Comparison of ENCODE assay signal across 21 cellular contexts in the genomic region with DNA sequence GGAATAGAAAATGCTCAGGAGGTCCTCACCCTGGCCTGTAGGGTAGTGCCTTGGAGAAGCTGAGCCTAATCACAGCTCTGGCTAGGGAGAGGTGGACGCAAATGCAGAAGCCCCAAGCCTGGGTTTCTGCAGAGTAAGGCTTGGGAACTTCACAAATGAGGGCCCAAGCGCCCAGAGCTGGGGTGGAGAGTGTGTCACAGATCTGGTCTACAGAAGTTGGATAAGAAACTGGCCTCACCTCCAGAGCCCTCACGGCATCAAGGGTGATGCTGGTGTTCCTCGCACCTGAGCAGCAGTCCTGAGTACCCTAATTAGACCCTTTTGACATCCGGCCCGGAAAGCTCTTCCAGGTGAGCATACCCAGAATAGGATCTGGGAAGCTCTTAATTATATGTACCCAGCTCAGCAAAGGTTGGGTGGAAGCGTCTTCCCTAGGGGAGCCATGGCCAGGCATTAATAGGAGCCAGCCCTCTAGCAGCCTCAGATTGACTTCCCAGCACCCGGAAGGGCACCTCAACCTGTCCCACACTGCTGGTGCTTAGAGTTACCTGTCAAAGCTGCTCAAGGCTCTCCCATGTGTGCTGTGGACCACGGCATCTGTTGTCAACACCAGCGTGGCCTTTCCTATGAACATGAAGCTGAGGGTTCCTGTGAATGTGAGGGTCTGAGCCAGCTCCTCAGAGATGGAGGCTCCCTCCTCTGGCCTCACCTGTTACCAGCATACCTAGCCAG. TPM values are rescaled to one million over a fixed set of nuclear protein-coding genes. Genes with fewer than 3 reads are reported as not detected.
DNase-seq lines count a peak whose midpoint lies in the region; ATAC-seq and TF ChIP-seq lines count a peak whose summit lies in the region.
"Had no signal": no experiment of that assay in that cellular context is flagged by ENCODE, and none has a peak within 500 bp of the region (broad histone marks: within the 10 kb centered on the region; RNA-seq: fewer than 3 reads in every experiment).

No MANE protein-coding gene starts in this region.

- no peak overlapping the region for H2AFZ ChIP-seq in osteoblast (ENCODE audit: low read length)

- H3K9me3 ChIP-seq in osteoblast (ENCODE audit: low read depth, low read length): no peaks in the 10 kb centered on the region
- H3K9me3 ChIP-seq: ascending aorta, tibial nerve had no signal

- H3K27me3 ChIP-seq in osteoblast (ENCODE audit: insufficient read depth, low read length): no peaks in the 10 kb centered on the region
- H3K27me3 ChIP-seq: ascending aorta, tibial nerve had no signal

- no peaks in the 10 kb centered on the region for H3K27me3 Mint-ChIP-seq in IgD-negative memory B cell
- H3K27me3 Mint-ChIP-seq: stimulated activated naive CD8-positive, alpha-beta T cell treated with anti-CD3 and anti-CD28 coated beads, Interleukin-15, Interleukin-2, amounts not matched to agents 100 ng/mL and 50 ng/mL, for 24 hours had no signal

- H3K36me3 ChIP-seq in osteoblast (ENCODE audit: insufficient read depth, low read length): peaks cover 49% of the 10 kb centered on the region

- H3K79me2 ChIP-seq in osteoblast (ENCODE audit: insufficient read depth, low read length): no peaks in the 10 kb centered on the region

- TF ChIP-seq CTCF in osteoblast (IDR thresholded peaks at IDR 0.05; ENCODE audit: extremely low read depth, low read depth, low read length): no peak

- DNase-seq in cerebellar cortex (ENCODE audit: low spot score) (peak; percentile 35), osteoblast (ENCODE audit: insufficient read length, low spot score, missing footprints) (peak; percentile 73)
- DNase-seq: activated CD4-positive, alpha-beta T cell treated with anti-CD3 and anti-CD28 coated beads, Interleukin-2, amount 50 U/mL, for 4 hours; activated naive CD4-positive, alpha-beta T cell treated with Interleukin-2 at 50 U/mL for 16 hours; activated T-cell treated with anti-CD3 and anti-CD28 coated beads for 4 hours; Calu3; GOT3; MM.1S; NCI-H2227 treated with DMSO at 0.1 percent for 48 hours; RPMI8226; stimulated activated CD4-positive, alpha-beta T cell treated with anti-CD3 and anti-CD28 coated beads, Interleukin-2, amount 100 ng/mL, for 24 hours; SW 1271 had no signal

- H3K27ac ChIP-seq in osteoblast (ENCODE audit: low read depth, low read length): no peak overlapping the region
- H3K27ac ChIP-seq: ascending aorta, tibial nerve had no signal

- no peak overlapping the region for H3K4me3 Mint-ChIP-seq in IgD-negative memory B cell
- H3K4me3 Mint-ChIP-seq: stimulated activated naive CD8-positive, alpha-beta T cell treated with anti-CD3 and anti-CD28 coated beads, Interleukin-15, Interleukin-2, amounts not matched to agents 100 ng/mL and 50 ng/mL, for 24 hours had no signal

- no peaks in the 10 kb centered on the region for H3K4me1 Mint-ChIP-seq in IgD-negative memory B cell

- TF ChIP-seq POLR2A in GM15510 (IDR thresholded peaks at IDR 0.05; ENCODE audit: borderline replicate concordance, extremely low read depth, insufficient read length): peak; percentile 2

- H3K36me3 Mint-ChIP-seq in IgD-negative memory B cell: peaks cover 4% of the 10 kb centered on the region

- H3K9me3 Mint-ChIP-seq in IgD-negative memory B cell: no peaks in the 10 kb centered on the region
- H3K9me3 Mint-ChIP-seq: stimulated activated naive CD8-positive, alpha-beta T cell treated with anti-CD3 and anti-CD28 coated beads, Interleukin-15, Interleukin-2, amounts not matched to agents 100 ng/mL and 50 ng/mL, for 24 hours had no signal

- H3K4me2 ChIP-seq in osteoblast (ENCODE audit: insufficient read depth, low read length): no peak overlapping the region

- peaks cover 5% of the 10 kb centered on the region for H3K4me1 ChIP-seq in osteoblast (ENCODE audit: insufficient read depth, low read length)

- H4K20me1 ChIP-seq in osteoblast (ENCODE audit: insufficient read depth, low read length): peaks cover 39% of the 10 kb centered on the region

- no peak overlapping the region for H3K4me3 ChIP-seq in osteoblast (ENCODE audit: insufficient read depth, low read length)
- H3K4me3 ChIP-seq: ascending aorta, lung, tibial nerve had no signal

- ATAC-seq in HG03135 (IDR thresholded peaks at IDR 0.05; ENCODE audit: unreplicated experiment) (no peak), GM18511 (IDR thresholded peaks at IDR 0.05; ENCODE audit: unreplicated experiment) (no peak), HG02678 (IDR thresholded peaks at IDR 0.05; ENCODE audit: unreplicated experiment) (no peak)

- peak overlapping the region; percentile 23 to 85 (median 29) for H3K27ac Mint-ChIP-seq in IgD-negative memory B cell
- H3K27ac Mint-ChIP-seq: stimulated activated naive CD8-positive, alpha-beta T cell treated with anti-CD3 and anti-CD28 coated beads, Interleukin-15, Interleukin-2, amounts not matched to agents 100 ng/mL and 50 ng/mL, for 24 hours had no signal

RNA-seq across cellular contexts. Expression of a gene that starts 31.8 kb away (rescaled TPM):
- 47.4 TPM for polyA plus RNA-seq in IgD-negative memory B cell
- total RNA-seq in osteoblast: 148 and 150 TPM in 2 replicates

RNA-seq across cellular contexts. Expression of a gene that starts 34.6 kb away (rescaled TPM):
- polyA plus RNA-seq in IgD-negative memory B cell: not detected
- total RNA-seq in osteoblast: 5.1 and 16.5 TPM in 2 replicates
